8 cellular contexts compared by ENCODE assay signal in genomic region chr13:51452391-51453307, GRCh38. TPM values are rescaled to one million over a fixed set of nuclear protein-coding genes. Genes with fewer than 3 reads are reported as not detected.
DNase-seq lines count a peak whose midpoint lies in the region; ATAC-seq lines count a peak whose summit lies in the region.

A gene with protein sequence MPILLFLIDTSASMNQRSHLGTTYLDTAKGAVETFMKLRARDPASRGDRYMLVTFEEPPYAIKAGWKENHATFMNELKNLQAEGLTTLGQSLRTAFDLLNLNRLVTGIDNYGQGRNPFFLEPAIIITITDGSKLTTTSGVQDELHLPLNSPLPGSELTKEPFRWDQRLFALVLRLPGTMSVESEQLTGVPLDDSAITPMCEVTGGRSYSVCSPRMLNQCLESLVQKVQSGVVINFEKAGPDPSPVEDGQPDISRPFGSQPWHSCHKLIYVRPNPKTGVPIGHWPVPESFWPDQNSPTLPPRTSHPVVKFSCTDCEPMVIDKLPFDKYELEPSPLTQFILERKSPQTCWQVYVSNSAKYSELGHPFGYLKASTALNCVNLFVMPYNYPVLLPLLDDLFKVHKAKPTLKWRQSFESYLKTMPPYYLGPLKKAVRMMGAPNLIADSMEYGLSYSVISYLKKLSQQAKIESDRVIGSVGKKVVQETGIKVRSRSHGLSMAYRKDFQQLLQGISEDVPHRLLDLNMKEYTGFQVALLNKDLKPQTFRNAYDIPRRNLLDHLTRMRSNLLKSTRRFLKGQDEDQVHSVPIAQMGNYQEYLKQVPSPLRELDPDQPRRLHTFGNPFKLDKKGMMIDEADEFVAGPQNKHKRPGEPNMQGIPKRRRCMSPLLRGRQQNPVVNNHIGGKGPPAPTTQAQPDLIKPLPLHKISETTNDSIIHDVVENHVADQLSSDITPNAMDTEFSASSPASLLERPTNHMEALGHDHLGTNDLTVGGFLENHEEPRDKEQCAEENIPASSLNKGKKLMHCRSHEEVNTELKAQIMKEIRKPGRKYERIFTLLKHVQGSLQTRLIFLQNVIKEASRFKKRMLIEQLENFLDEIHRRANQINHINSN (minus strand): TSS chr13:51453036. CDS start chr13:51452525, 511 bp downstream.

- H3K36me3 Mint-ChIP-seq in activated naive CD4-positive, alpha-beta T cell treated with anti-CD3 and anti-CD28 coated beads, Interleukin-2, amount 50 U/mL, for 72 hours = peaks cover 39 to 61% of the 10 kb centered on the region in 2 donors

- peak within 1 kb of the TSS; percentile 88 for H3K4me3 ChIP-seq in GM08714 (ENCODE audit: low read length)

- peaks cover 0 to 9% of the 10 kb centered on the region in 2 donors for H3K9me3 Mint-ChIP-seq in activated naive CD4-positive, alpha-beta T cell treated with anti-CD3 and anti-CD28 coated beads, Interleukin-2, amount 50 U/mL, for 72 hours

- DNase-seq in NCI-H1092 treated with DMSO at 0.1 percent for 48 hours (lab: John Stamatoyannopoulos, UW) = peak; percentile 99
- DNase-seq in SKM-1 (lab: John Stamatoyannopoulos, UW; ENCODE audit: unreplicated experiment) = peak; percentile 96
- peak; percentile 98 to 99 for DNase-seq in activated naive CD4-positive, alpha-beta T cell treated with anti-CD3 and anti-CD28 coated beads, Interleukin-2, amount 50 U/mL, for 72 hours (ENCODE audit: low spot score in 2 of 2)
- peak; percentile 80 for DNase-seq in glomerular endothelial cell (ENCODE audit: extremely low read depth, low read depth, low spot score)
- peak; percentile 100 for DNase-seq in occipital lobe (lab: John Stamatoyannopoulos, UW)

- H3K27ac ChIP-seq in temporal lobe (ENCODE audit: low read depth, low read length) = peak within 1 kb of the TSS; percentile 98

- H3K27ac Mint-ChIP-seq in activated naive CD4-positive, alpha-beta T cell treated with anti-CD3 and anti-CD28 coated beads, Interleukin-2, amount 50 U/mL, for 72 hours = peak within 1 kb of the TSS; percentile 98 to 100

- peak; percentile 72 for ATAC-seq in HG02610 (IDR thresholded peaks at IDR 0.05; ENCODE audit: unreplicated experiment)
- ATAC-seq in activated naive CD4-positive, alpha-beta T cell treated with anti-CD3 and anti-CD28 coated beads, Interleukin-2, amount 50 U/mL, for 72 hours = peak; percentile 86 to 88

RNA-seq across cellular contexts. Expression of the gene that starts here (rescaled TPM):
- total RNA-seq in activated naive CD4-positive, alpha-beta T cell treated with anti-CD3 and anti-CD28 coated beads, Interleukin-2, amount 50 U/mL, for 72 hours = 10 to 100 TPM; 49.7 to 53.4 TPM
- total RNA-seq in glomerular endothelial cell = 22.9 and 26.9 TPM in 2 replicates
- 52.9 TPM for total RNA-seq in occipital lobe
- 31.7 TPM for total RNA-seq in temporal lobe

Comparison
In these comparisons a context has a peak if more than half of its experiments do, and no peak if none do; other contexts are left out.
1. Peak in every context shown above with its lines: DNase-seq, ATAC-seq, H3K4me3 ChIP-seq and H3K27ac ChIP-seq.